In genomic region chr7:1691601-1692499, GRCh38 we compare ENCODE assay signal across 9 cellular contexts. TPM values are rescaled to one million over a fixed set of nuclear protein-coding genes. Genes with fewer than 3 reads are reported as not detected.
DNase-seq lines count a peak whose midpoint lies in the region; ATAC-seq and TF ChIP-seq lines count a peak whose summit lies in the region.
"Had no signal": no experiment of that assay in that cellular context is flagged by ENCODE, and none has a peak within 500 bp of the region (broad histone marks: within the 10 kb centered on the region; RNA-seq: fewer than 3 reads in every experiment).

No MANE protein-coding gene starts in this region.

- H3K9ac ChIP-seq in mammary epithelial cell (ENCODE audit: insufficient read depth, low read length) = no peak overlapping the region

- H3K9me3 ChIP-seq in Peyer's patch = no peaks in the 10 kb centered on the region
- no peaks in the 10 kb centered on the region for H3K9me3 ChIP-seq in mammary epithelial cell (replicated peaks; ENCODE audit: insufficient read depth, low read length)
- H3K9me3 ChIP-seq in effector memory CD4-positive, alpha-beta T cell (ENCODE audit: control insufficient read depth, low read length) = no peaks in the 10 kb centered on the region
- H3K9me3 ChIP-seq: neutrophil had no signal

- BruUV-seq in mammary epithelial cell (replicated peaks; lab: Mats Ljungman, UMichigan) = no TSS peak

- H3K4me1 ChIP-seq in Peyer's patch (no peaks in the 10 kb centered on the region), mammary epithelial cell (ENCODE audit: insufficient read depth, low read length) (peaks cover 10% of the 10 kb centered on the region)
- no peaks in the 10 kb centered on the region for H3K4me1 ChIP-seq in effector memory CD4-positive, alpha-beta T cell (ENCODE audit: control insufficient read depth, insufficient read depth, low read length, poor library complexity, severe bottlenecking)

- peak overlapping the region; percentile 33 for H3K4me2 ChIP-seq in mammary epithelial cell (ENCODE audit: insufficient read depth, low read depth, low read length)

- CTCF ChIA-PET in mammary epithelial cell (lab: Charles Lee; ENCODE audit: low non-redundant PET) = interaction anchor here (0.6 kb wide), 1 partner anchor 27 kb away, joined by 14 read pairs; no protein-coding TSS in a partner anchor

- no peaks in the 10 kb centered on the region for H4K20me1 ChIP-seq in mammary epithelial cell (ENCODE audit: insufficient read depth, low read length)

- no peaks in the 10 kb centered on the region for H3K79me2 ChIP-seq in mammary epithelial cell (ENCODE audit: insufficient read depth, low read length)

- dilution Hi-C loops in mammary epithelial cell (cut with HindIII; ENCODE audit: low sequenced_read_pairs) = no loop called here

- TF ChIP-seq CTCF in Peyer's patch (IDR thresholded peaks at IDR 0.05) (no peak), mammary epithelial cell (conservative IDR thresholded peaks at IDR 0.05 in 1 of 2, IDR thresholded peaks at IDR 0.05 in 1 of 2; ENCODE audit: extremely low read depth in 1 of 2, insufficient read depth in 1 of 2, low read depth in 1 of 2, low read length in 2 of 2) (no peak)

- ATAC-seq in HG03439 (IDR thresholded peaks at IDR 0.05; ENCODE audit: unreplicated experiment) (no peak), GM21367 (IDR thresholded peaks at IDR 0.05; ENCODE audit: unreplicated experiment) (no peak)

- H3K27ac ChIP-seq in Peyer's patch = no peak overlapping the region
- no peak overlapping the region for H3K27ac ChIP-seq in mammary epithelial cell (ENCODE audit: insufficient read depth, low read depth, low read length)
- peak overlapping the region; percentile 30 for H3K27ac ChIP-seq in layer of hippocampus (ENCODE audit: low read depth, low read length)
- peak overlapping the region; percentile 55 for H3K27ac ChIP-seq in temporal lobe (ENCODE audit: low read depth, low read length)
- no peak overlapping the region for H3K27ac ChIP-seq in effector memory CD4-positive, alpha-beta T cell (ENCODE audit: insufficient read depth, low read length, poor library complexity, severe bottlenecking)
- H3K27ac ChIP-seq: neutrophil had no signal

- intact Hi-C loops in mammary epithelial cell (cut with micrococcal nuclease) = no loop called here

- H3K27me3 ChIP-seq in Peyer's patch (no peaks in the 10 kb centered on the region), mammary epithelial cell (ENCODE audit: insufficient read depth, low read length) (no peaks in the 10 kb centered on the region), layer of hippocampus (ENCODE audit: control insufficient read depth, insufficient read depth, low read length) (no peaks in the 10 kb centered on the region)
- no peaks in the 10 kb centered on the region for H3K27me3 ChIP-seq in effector memory CD4-positive, alpha-beta T cell (replicated peaks; ENCODE audit: control insufficient read depth, insufficient read depth, low read length, poor library complexity, severe bottlenecking)

- in situ Hi-C loops in mammary epithelial cell (cut with MboI; ENCODE audit: low sequenced_read_pairs in 2 of 2) = no loop called here

- H3K36me3 ChIP-seq in Peyer's patch = no peaks in the 10 kb centered on the region
- H3K36me3 ChIP-seq in mammary epithelial cell (ENCODE audit: insufficient read depth, low read length) = no peaks in the 10 kb centered on the region
- H3K36me3 ChIP-seq in effector memory CD4-positive, alpha-beta T cell (ENCODE audit: control insufficient read depth, insufficient read depth, low read length) = no peaks in the 10 kb centered on the region
- H3K36me3 ChIP-seq: neutrophil had no signal

- DNase-seq in Peyer's patch (peak in 2 of 3 donors; percentile 27 to 32), mammary epithelial cell (peak; percentile 59)
- DNase-seq in effector memory CD4-positive, alpha-beta T cell = no peak
- DNase-seq: NCI-H526 treated with DMSO at 0.1 percent for 48 hours had no signal

- no peak for TF ChIP-seq POLR2A in Peyer's patch (IDR thresholded peaks at IDR 0.05)

- peak overlapping the region; percentile 24 for H2AFZ ChIP-seq in mammary epithelial cell (ENCODE audit: low read depth, low read length)

- 6% methylated on average over 23 of the region's 27 CpGs for WGBS in mammary epithelial cell (ENCODE audit: low coverage, missing lambda C conversion rate)

- H3K4me3 ChIP-seq in Peyer's patch = no peak overlapping the region
- H3K4me3 ChIP-seq in mammary epithelial cell (replicated peaks in 1 of 3; ENCODE audit: insufficient read depth in 1 of 3, low read depth in 2 of 3, low read length in 3 of 3) = no peak overlapping the region
- no peak overlapping the region for H3K4me3 ChIP-seq in effector memory CD4-positive, alpha-beta T cell (ENCODE audit: insufficient read depth, low read depth, low read length, poor library complexity, severe bottlenecking)

RNA-seq across cellular contexts. Expression of gene ELFN1, which starts 21.8 kb away (rescaled TPM):
- under 1 TPM in 1 of 4 donors, not detected in 3; 0.80 TPM for total RNA-seq in Peyer's patch
- under 1 TPM in 1 of 2 donors, not detected in 1; 0.83 TPM for total RNA-seq in mammary epithelial cell
- polyA plus RNA-seq in mammary epithelial cell = 0.02 TPM
- polyA minus RNA-seq in mammary epithelial cell = not detected
- total RNA-seq in temporal lobe = 5.4 TPM

Comparison
In these comparisons a context has a peak if more than half of its experiments do, and no peak if none do; other contexts are left out.
1. DNase-seq: peak in Peyer's patch (2 of 3) and mammary epithelial cell (single experiment); none in effector memory CD4-positive, alpha-beta T cell (0 of 3).
2. H3K27ac ChIP-seq: peak in layer of hippocampus (single experiment) and temporal lobe (single experiment); none in Peyer's patch (0 of 4), mammary epithelial cell (single experiment) and effector memory CD4-positive, alpha-beta T cell (single experiment).